In genomic region chrX:40478457-40479065, GRCh38 we compare ENCODE assay signal across 25 cellular contexts.
DNase-seq lines count a peak whose midpoint lies in the region; ATAC-seq, FAIRE-seq and TF ChIP-seq lines count a peak whose summit lies in the region.
"Had no signal": no experiment of that assay in that cellular context is flagged by ENCODE, and none has a peak within 500 bp of the region (broad histone marks: within the 10 kb centered on the region; RNA-seq: fewer than 3 reads in every experiment).

No MANE protein-coding gene starts in this region.

- FAIRE-seq in K562 (lab: Jason Lieb, UNC), result no peak
- FAIRE-seq: A549, D721Med, G401.6, GM12892, H1 had no signal

- H3K79me2 ChIP-seq in K562 (ENCODE audit: control insufficient read depth, insufficient read depth, low read length), result no peaks in the 10 kb centered on the region

- H3K4me1 Mint-ChIP-seq in activated naive CD8-positive, alpha-beta T cell treated with anti-CD3 and anti-CD28 coated beads, Interleukin-2, amount 50 U/mL, for 24 hours, result peaks cover 19% of the 10 kb centered on the region
- peaks cover 7% of the 10 kb centered on the region for H3K4me1 Mint-ChIP-seq in activated naive CD8-positive, alpha-beta T cell treated with anti-CD3 and anti-CD28 coated beads for 36 hours
- H3K4me1 Mint-ChIP-seq in stimulated activated naive CD8-positive, alpha-beta T cell treated with anti-CD3 and anti-CD28 coated beads, Interleukin-15, amount 100 ng/mL, for 72 hours, result peaks cover 25% of the 10 kb centered on the region
- H3K4me1 Mint-ChIP-seq in CD14-positive monocyte, result peaks cover 2% of the 10 kb centered on the region

- no peak overlapping the region for H3K9ac ChIP-seq in K562 (ENCODE audit: insufficient read depth in 1 of 2, low read depth in 2 of 2, low read length in 2 of 2)
- H3K9ac ChIP-seq: GM23248 had no signal

- no peaks in the 10 kb centered on the region for H3K9me3 ChIP-seq in K562 (replicated peaks; ENCODE audit: control insufficient read depth, insufficient read depth, low read depth, low read length)
- H3K9me3 ChIP-seq: A549, BE2C had no signal

- H4K20me1 ChIP-seq in K562 (replicated peaks; ENCODE audit: control insufficient read depth, insufficient read depth, low read length), result no peaks in the 10 kb centered on the region

- H3K27me3 Mint-ChIP-seq in activated naive CD8-positive, alpha-beta T cell treated with anti-CD3 and anti-CD28 coated beads, Interleukin-2, amount 50 U/mL, for 24 hours, result no peaks in the 10 kb centered on the region
- no peaks in the 10 kb centered on the region for H3K27me3 Mint-ChIP-seq in activated naive CD8-positive, alpha-beta T cell treated with anti-CD3 and anti-CD28 coated beads for 36 hours
- H3K27me3 Mint-ChIP-seq in stimulated activated naive CD8-positive, alpha-beta T cell treated with anti-CD3 and anti-CD28 coated beads, Interleukin-15, amount 100 ng/mL, for 72 hours, result no peaks in the 10 kb centered on the region
- peaks cover 0 to 11% (median 1%) of the 10 kb centered on the region in 3 donors for H3K27me3 Mint-ChIP-seq in CD14-positive monocyte (ENCODE audit: low read depth in 3 of 3)
- H3K27me3 Mint-ChIP-seq: CD4-positive, alpha-beta T cell had no signal

- no peak for TF ChIP-seq RAD21 in K562 (CRISPR knock-in tag; conservative IDR thresholded peaks at IDR 0.05 in 1 of 2, IDR thresholded peaks at IDR 0.05 in 1 of 2)

- H3K9me3 Mint-ChIP-seq in activated naive CD8-positive, alpha-beta T cell treated with anti-CD3 and anti-CD28 coated beads, Interleukin-2, amount 50 U/mL, for 24 hours, result no peaks in the 10 kb centered on the region
- no peaks in the 10 kb centered on the region for H3K9me3 Mint-ChIP-seq in activated naive CD8-positive, alpha-beta T cell treated with anti-CD3 and anti-CD28 coated beads for 36 hours
- H3K9me3 Mint-ChIP-seq in stimulated activated naive CD8-positive, alpha-beta T cell treated with anti-CD3 and anti-CD28 coated beads, Interleukin-15, amount 100 ng/mL, for 72 hours, result peaks cover 0 to 9% of the 10 kb centered on the region in 2 donors
- H3K9me3 Mint-ChIP-seq in CD14-positive monocyte, result peaks cover 0 to 10% (median 2%) of the 10 kb centered on the region in 7 donors
- H3K9me3 Mint-ChIP-seq: CD4-positive, alpha-beta T cell; CD8-positive, alpha-beta memory T cell had no signal

- H3K4me2 ChIP-seq in K562 (ENCODE audit: insufficient read depth, low read length), result no peak overlapping the region
- H3K4me2 ChIP-seq: A549 had no signal

- in situ Hi-C loops in K562 (cut with MboI), result no loop called here

- WGBS in K562 (ENCODE audit: insufficient coverage, low coverage, missing lambda C conversion rate), result 50% methylated on average over 3 of the region's 3 CpGs

- no peak overlapping the region for H3K27ac ChIP-seq in K562 (ENCODE audit: extremely low read depth, low read depth, low read length)
- H3K27ac ChIP-seq: A549, C4-2B, GM23248 had no signal

- peak overlapping the region; percentile 29; the same call in 1 of the 2 replicates for H2AFZ ChIP-seq in K562 (ENCODE audit: low read depth, low read length)
- H2AFZ ChIP-seq: GM23248 had no signal

- H3K4me3 Mint-ChIP-seq in activated naive CD8-positive, alpha-beta T cell treated with anti-CD3 and anti-CD28 coated beads, Interleukin-2, amount 50 U/mL, for 24 hours, result no peak overlapping the region
- no peak overlapping the region for H3K4me3 Mint-ChIP-seq in activated naive CD8-positive, alpha-beta T cell treated with anti-CD3 and anti-CD28 coated beads for 36 hours
- H3K4me3 Mint-ChIP-seq in stimulated activated naive CD8-positive, alpha-beta T cell treated with anti-CD3 and anti-CD28 coated beads, Interleukin-15, amount 100 ng/mL, for 72 hours, result no peak overlapping the region
- H3K4me3 Mint-ChIP-seq in CD14-positive monocyte, result no peak overlapping the region
- H3K4me3 Mint-ChIP-seq: CD4-positive, alpha-beta T cell; CD8-positive, alpha-beta memory T cell had no signal

- CTCF ChIA-PET in K562 (lab: Yijun Ruan, JAX; ENCODE audit: low intra/inter-chr PET ratio), result no interaction called here

- peak; percentile 73 for ATAC-seq in activated naive CD8-positive, alpha-beta T cell treated with anti-CD3 and anti-CD28 coated beads, Interleukin-2, amount 50 U/mL, for 24 hours
- no peak for ATAC-seq in K562
- ATAC-seq in stimulated activated naive CD8-positive, alpha-beta T cell treated with anti-CD3 and anti-CD28 coated beads, Interleukin-15, amount 100 ng/mL, for 72 hours, result peak; percentile 39
- ATAC-seq: A549 had no signal

- H3K4me3 ChIP-seq in Jurkat, Clone E6-1 (ENCODE audit: low read length), result no peak overlapping the region
- no peak overlapping the region for H3K4me3 ChIP-seq in K562
- H3K4me3 ChIP-seq: A549, GM23248 had no signal

- no TSS peak for BruUV-seq in K562 (replicated peaks; lab: Mats Ljungman, UMichigan)

- POLR2A ChIA-PET in K562 (lab: Yijun Ruan, JAX), result no interaction called here

- no peak overlapping the region for H3K27ac Mint-ChIP-seq in activated naive CD8-positive, alpha-beta T cell treated with anti-CD3 and anti-CD28 coated beads, Interleukin-2, amount 50 U/mL, for 24 hours
- H3K27ac Mint-ChIP-seq in activated naive CD8-positive, alpha-beta T cell treated with anti-CD3 and anti-CD28 coated beads for 36 hours, result no peak overlapping the region
- peak overlapping the region in 1 of 2 donors; percentile 54 for H3K27ac Mint-ChIP-seq in stimulated activated naive CD8-positive, alpha-beta T cell treated with anti-CD3 and anti-CD28 coated beads, Interleukin-15, amount 100 ng/mL, for 72 hours
- H3K27ac Mint-ChIP-seq in CD14-positive monocyte, result no peak overlapping the region
- H3K27ac Mint-ChIP-seq: CD4-positive, alpha-beta T cell; CD8-positive, alpha-beta memory T cell had no signal

- no peak for TF ChIP-seq EP300 in K562 (IDR thresholded peaks at IDR 0.05; ENCODE audit: low read length)

- no peaks in the 10 kb centered on the region for H3K36me3 ChIP-seq in K562 (ENCODE audit: control insufficient read depth, insufficient read depth, low read length)
- H3K36me3 ChIP-seq: BE2C had no signal

- intact Hi-C loops in K562 (cut with micrococcal nuclease) (no loop called here), CD14-positive monocyte (cut with micrococcal nuclease) (no loop called here)

- H3K27me3 ChIP-seq in K562 (ENCODE audit: control insufficient read depth in 2 of 2, insufficient read depth in 2 of 2, low read length in 2 of 2), result no peaks in the 10 kb centered on the region
- H3K27me3 ChIP-seq: BE2C had no signal

- no peaks in the 10 kb centered on the region for H3K9me1 ChIP-seq in K562 (ENCODE audit: control insufficient read depth, insufficient read depth, low read length)

- peak; percentile 22 for DNase-seq in activated naive CD8-positive, alpha-beta T cell treated with anti-CD3 and anti-CD28 coated beads, Interleukin-2, amount 50 U/mL, for 24 hours
- no peak for DNase-seq in activated naive CD8-positive, alpha-beta T cell treated with anti-CD3 and anti-CD28 coated beads for 36 hours
- peak; percentile 28 for DNase-seq in Jurkat, Clone E6-1 (ENCODE audit: low read depth, low spot score)
- no peak for DNase-seq in K562 (ENCODE audit: extremely low read depth in 1 of 4, low spot score in 3 of 4)
- DNase-seq in stimulated activated naive CD8-positive, alpha-beta T cell treated with anti-CD3 and anti-CD28 coated beads, Interleukin-15, amount 100 ng/mL, for 72 hours, result no peak
- DNase-seq in amygdala (lab: John Stamatoyannopoulos, UW), result no peak
- no peak for DNase-seq in CD14-positive monocyte (ENCODE audit: low spot score)
- no peak for DNase-seq in hypothalamus (lab: John Stamatoyannopoulos, UW)
- DNase-seq: 8988T; ACHN; AML-193; BE2C; CD4-positive, alpha-beta T cell; CD8-positive, alpha-beta memory T cell; DMS53; DMS79 treated with DMSO at 0.1 percent for 48 hours; GM23248; H7; HCEC 1CT had no signal

- no peak for TF ChIP-seq POLR2A in K562 (conservative IDR thresholded peaks at IDR 0.05)

- peaks cover 5 to 25% of the 10 kb centered on the region in 2 experiments; a peak in 4 of 5 replicates for H3K4me1 ChIP-seq in K562 (replicated peaks in 1 of 2; ENCODE audit: control insufficient read depth in 2 of 2, insufficient read depth in 2 of 2, low read length in 2 of 2)

- TF ChIP-seq CTCF in K562 (IDR thresholded peaks at IDR 0.05 in 2 of 3, conservative IDR thresholded peaks at IDR 0.05 in 1 of 3; ENCODE audit: insufficient read depth in 2 of 3, low read depth in 1 of 3, low read length in 3 of 3) (no peak), CD14-positive monocyte (IDR thresholded peaks at IDR 0.05) (no peak)

- H3K36me3 Mint-ChIP-seq in activated naive CD8-positive, alpha-beta T cell treated with anti-CD3 and anti-CD28 coated beads, Interleukin-2, amount 50 U/mL, for 24 hours (ENCODE audit: low read depth), result no peaks in the 10 kb centered on the region
- peaks cover 3% of the 10 kb centered on the region for H3K36me3 Mint-ChIP-seq in activated naive CD8-positive, alpha-beta T cell treated with anti-CD3 and anti-CD28 coated beads for 36 hours
- H3K36me3 Mint-ChIP-seq in CD14-positive monocyte, result no peaks in the 10 kb centered on the region
- H3K36me3 Mint-ChIP-seq: CD8-positive, alpha-beta memory T cell had no signal

TF ChIP-seq in K562, 482 proteins besides CTCF, POLR2A, EP300 and RAD21:
- TF ChIP-seq JUNB (CRISPR knock-in tag; conservative IDR thresholded peaks at IDR 0.05) (no peak), ZNF217 (CRISPR knock-in tag; IDR thresholded peaks at IDR 0.05) (no peak), SLC30A9 (CRISPR knock-in tag; IDR thresholded peaks at IDR 0.05) (no peak), TCF15 (CRISPR knock-in tag; IDR thresholded peaks at IDR 0.05) (no peak), ZNF354B (CRISPR knock-in tag; IDR thresholded peaks at IDR 0.05) (no peak), SIRT6 (IDR thresholded peaks at IDR 0.05; ENCODE audit: low read depth, low read length) (no peak)
TF ChIP-seq in K562: peak in this region for 0.

Comparison
In these comparisons a context has a peak if more than half of its experiments do, and no peak if none do; other contexts are left out.
1. DNase-seq: peak in activated naive CD8-positive, alpha-beta T cell treated with anti-CD3 and anti-CD28 coated beads, Interleukin-2, amount 50 U/mL, for 24 hours (single experiment) and Jurkat, Clone E6-1 (single experiment); none in activated naive CD8-positive, alpha-beta T cell treated with anti-CD3 and anti-CD28 coated beads for 36 hours (single experiment), K562 (0 of 4), stimulated activated naive CD8-positive, alpha-beta T cell treated with anti-CD3 and anti-CD28 coated beads, Interleukin-15, amount 100 ng/mL, for 72 hours (0 of 2), amygdala (0 of 56), CD14-positive monocyte (single experiment) and hypothalamus (0 of 51).